In genomic region chr19:1847684-1848398, GRCh38 we compare ENCODE assay signal across 8 cellular contexts. TPM values are rescaled to one million over a fixed set of nuclear protein-coding genes. Genes with fewer than 3 reads are reported as not detected.
DNase-seq lines count a peak whose midpoint lies in the region; ATAC-seq and TF ChIP-seq lines count a peak whose summit lies in the region.

No MANE protein-coding gene starts in this region.

- peak overlapping the region; percentile 91 for H3K4ac ChIP-seq in mesendoderm (ENCODE audit: low read depth, low read length)

- peaks cover 4% of the 10 kb centered on the region for H3K4me1 ChIP-seq in mesendoderm (ENCODE audit: control insufficient read depth, low read depth, low read length)
- H3K4me1 ChIP-seq in uterus: peaks cover 0 to 31% of the 10 kb centered on the region in 2 donors

- H2BK5ac ChIP-seq in mesendoderm (ENCODE audit: low read length): no peak overlapping the region

- TF ChIP-seq POLR2A in uterus (IDR thresholded peaks at IDR 0.05): no peak

- peaks cover 60% of the 10 kb centered on the region for H3K4me1 Mint-ChIP-seq in activated CD4-positive, alpha-beta T cell treated with anti-CD3 and anti-CD28 coated beads for 36 hours

- peak overlapping the region; percentile 53 for H3K4me2 ChIP-seq in mesendoderm (ENCODE audit: low read length)

- H4K5ac ChIP-seq in mesendoderm (ENCODE audit: low read length): no peak overlapping the region

- H3K56ac ChIP-seq in mesendoderm (ENCODE audit: low read length): peak overlapping the region; percentile 96

- no CpG with 5 or more reads among the region's 72 CpGs for WGBS in mesendoderm (ENCODE audit: extremely low coverage, insufficient coverage, low lambda C conversion rate)

- CTCF ChIA-PET in activated CD4-positive, alpha-beta T cell treated with anti-CD3 and anti-CD28 coated beads for 36 hours (lab: Charles Lee): interaction anchor here (2.2 kb wide), 1 partner anchor 22 kb away, joined by 13 read pairs; no protein-coding TSS in a partner anchor

- H3K27me3 Mint-ChIP-seq in activated CD4-positive, alpha-beta T cell treated with anti-CD3 and anti-CD28 coated beads for 36 hours: no peaks in the 10 kb centered on the region

- peak; percentile 24 for ATAC-seq in activated CD4-positive, alpha-beta T cell treated with anti-CD3 and anti-CD28 coated beads for 36 hours
- peak; percentile 21 for ATAC-seq in HG02981 (IDR thresholded peaks at IDR 0.05; ENCODE audit: unreplicated experiment)

- H3K9me3 ChIP-seq in uterus: no peaks in the 10 kb centered on the region

- intact Hi-C loops in activated CD4-positive, alpha-beta T cell treated with anti-CD3 and anti-CD28 coated beads for 36 hours (cut with DNase I, micrococcal nuclease): loop anchor here (1.0 to 2.0 kb wide), 9 partner anchors 15 to 465 kb away; partner anchors contain the start of genes ADAT3 (in 1 of the 2), ATP8B3 (in 1 of the 2), CSNK1G2 (in 1 of the 2) and KLF16 (in 1 of the 2)
- intact Hi-C loops in uterus (cut with DNase I; ENCODE audit: low total_unique reads): no loop called here

- peak overlapping the region; percentile 88 for H3K18ac ChIP-seq in mesendoderm (ENCODE audit: low read length)

- peak overlapping the region; percentile 92 for H3K4me3 Mint-ChIP-seq in activated CD4-positive, alpha-beta T cell treated with anti-CD3 and anti-CD28 coated beads for 36 hours

- H3K27ac Mint-ChIP-seq in activated CD4-positive, alpha-beta T cell treated with anti-CD3 and anti-CD28 coated beads for 36 hours: peak overlapping the region; percentile 88

- H3K23ac ChIP-seq in mesendoderm (ENCODE audit: low read length): no peak overlapping the region

- H3K9me3 Mint-ChIP-seq in activated CD4-positive, alpha-beta T cell treated with anti-CD3 and anti-CD28 coated beads for 36 hours (ENCODE audit: low read depth): no peaks in the 10 kb centered on the region

- no peak overlapping the region for H4K8ac ChIP-seq in mesendoderm (ENCODE audit: low read depth, low read length)

- H3K36me3 ChIP-seq in mesendoderm (ENCODE audit: control insufficient read depth, insufficient read depth, low read length) (no peaks in the 10 kb centered on the region), uterus (no peaks in the 10 kb centered on the region)

- POLR2A ChIA-PET in activated CD4-positive, alpha-beta T cell treated with anti-CD3 and anti-CD28 coated beads for 36 hours (lab: Charles Lee): no interaction called here

- peak overlapping the region; percentile 93 for H3K9ac ChIP-seq in mesendoderm (ENCODE audit: low read length)

- peak overlapping the region; percentile 97 for H3K4me3 ChIP-seq in mesendoderm (ENCODE audit: low read length)
- peak overlapping the region; percentile 66 to 88 for H3K4me3 ChIP-seq in uterus

- TF ChIP-seq CTCF in uterus (IDR thresholded peaks at IDR 0.05): no peak

- peaks cover 25% of the 10 kb centered on the region for H3K79me1 ChIP-seq in mesendoderm (ENCODE audit: low read length)

- peaks cover 11% of the 10 kb centered on the region for H3K36me3 Mint-ChIP-seq in activated CD4-positive, alpha-beta T cell treated with anti-CD3 and anti-CD28 coated beads for 36 hours (ENCODE audit: low read depth)

- H3K27ac ChIP-seq in mesendoderm (ENCODE audit: low read depth, low read length) (peak overlapping the region; percentile 98), uterus (peak overlapping the region; percentile 99)

- H3K79me2 ChIP-seq in mesendoderm (ENCODE audit: control insufficient read depth, insufficient read depth, low read length): peaks cover 51% of the 10 kb centered on the region

- peak; percentile 57 for DNase-seq in activated CD4-positive, alpha-beta T cell treated with anti-CD3 and anti-CD28 coated beads for 36 hours
- DNase-seq in activated CD4-positive, alpha-beta T cell treated with anti-CD3 and anti-CD28 coated beads for 4 hours: no peak
- DNase-seq in RPMI8226: peak; percentile 49
- peak; percentile 70 to 88 for DNase-seq in dermis microvascular lymphatic vessel endothelial cell (ENCODE audit: low read depth in 2 of 2)
- peak; percentile 74 for DNase-seq in mesendoderm
- DNase-seq in uterus: peak in 1 of 2 donors; percentile 18
- no peak for DNase-seq in SW480 (ENCODE audit: low spot score)

- H2BK120ac ChIP-seq in mesendoderm (ENCODE audit: low read depth, low read length): no peak overlapping the region

- no peak overlapping the region for H2AK5ac ChIP-seq in mesendoderm (ENCODE audit: low read length)

- H3K27me3 ChIP-seq in mesendoderm (ENCODE audit: insufficient read depth, low read length, poor library complexity) (no peaks in the 10 kb centered on the region), uterus (no peaks in the 10 kb centered on the region)

- no peak overlapping the region for H2BK15ac ChIP-seq in mesendoderm (replicated peaks; ENCODE audit: low read depth)

RNA-seq across cellular contexts. Expression of gene REXO1, which starts 0.4 kb away (rescaled TPM):
- 10 to 100 TPM; 39.3 to 49.8 TPM for total RNA-seq in activated CD4-positive, alpha-beta T cell treated with anti-CD3 and anti-CD28 coated beads for 36 hours
- total RNA-seq in dermis microvascular lymphatic vessel endothelial cell: 3.7 and 8.0 TPM in 2 replicates
- polyA plus RNA-seq in mesendoderm (2013, experiment 1 of 2): 28.3 TPM
- 27.2 TPM for polyA plus RNA-seq in mesendoderm (2013, experiment 2 of 2)
- total RNA-seq in uterus: 10 to 100 TPM in 2 of 4 donors, 1 to 10 TPM in 2; 1.5 to 67.4 (median 25.1) TPM

RNA-seq across cellular contexts. Expression of gene KLF16, which starts 15.5 kb away (rescaled TPM):
- total RNA-seq in activated CD4-positive, alpha-beta T cell treated with anti-CD3 and anti-CD28 coated beads for 36 hours: 10 to 100 TPM; 22.5 to 28.8 TPM
- total RNA-seq in dermis microvascular lymphatic vessel endothelial cell: 3.7 and 6.7 TPM in 2 replicates
- polyA plus RNA-seq in mesendoderm (2013, experiment 1 of 2): 32.7 TPM
- polyA plus RNA-seq in mesendoderm (2013, experiment 2 of 2): 33.5 TPM
- total RNA-seq in uterus: 10 to 100 TPM in 1 of 4 donors, 1 to 10 TPM in 1, under 1 TPM in 1, not detected in 1; 0.26 to 17.7 (median 3.9) TPM

RNA-seq across cellular contexts. Expression of gene ATP8B3, which starts 35.8 kb away (rescaled TPM):
- 1 to 10 TPM; 7.9 to 8.4 TPM for total RNA-seq in activated CD4-positive, alpha-beta T cell treated with anti-CD3 and anti-CD28 coated beads for 36 hours
- total RNA-seq in dermis microvascular lymphatic vessel endothelial cell (0.76 and 0.90 TPM in 2 replicates), uterus (1 to 10 TPM in 3 of 4 donors, not detected in 1; 1.0 to 3.3 (median 1.7) TPM)
- 0.20 TPM for polyA plus RNA-seq in mesendoderm (2013, experiment 1 of 2)
- 0.20 TPM for polyA plus RNA-seq in mesendoderm (2013, experiment 2 of 2)

RNA-seq across cellular contexts. Expression of gene ABHD17A, which starts 37.5 kb away (rescaled TPM):
- total RNA-seq in activated CD4-positive, alpha-beta T cell treated with anti-CD3 and anti-CD28 coated beads for 36 hours: 10 to 100 TPM; 84.5 to 88.5 TPM
- 70.1 and 93.4 TPM in 2 replicates for total RNA-seq in dermis microvascular lymphatic vessel endothelial cell
- 33.9 TPM for polyA plus RNA-seq in mesendoderm (2013, experiment 1 of 2)
- polyA plus RNA-seq in mesendoderm (2013, experiment 2 of 2): 34.1 TPM
- total RNA-seq in uterus: 100 to 1,000 TPM in 1 of 4 donors, 10 to 100 TPM in 3; 33.8 to 142 (median 63.7) TPM

RNA-seq across cellular contexts. Expression of gene ADAT3, which starts 57.4 kb away (rescaled TPM):
- 1 to 10 TPM; 5.6 to 6.1 TPM for total RNA-seq in activated CD4-positive, alpha-beta T cell treated with anti-CD3 and anti-CD28 coated beads for 36 hours
- total RNA-seq in dermis microvascular lymphatic vessel endothelial cell (1.7 and 3.8 TPM in 2 replicates), uterus (1 to 10 TPM; 1.0 to 5.5 (median 2.8) TPM)
- polyA plus RNA-seq in mesendoderm (2013, experiment 1 of 2): 6.6 TPM
- 6.4 TPM for polyA plus RNA-seq in mesendoderm (2013, experiment 2 of 2)

Comparison
In these comparisons a context has a peak if more than half of its experiments do, and no peak if none do; other contexts are left out.
1. DNase-seq: peak in activated CD4-positive, alpha-beta T cell treated with anti-CD3 and anti-CD28 coated beads for 36 hours (single experiment), RPMI8226 (single experiment), dermis microvascular lymphatic vessel endothelial cell (2 of 2) and mesendoderm (single experiment); none in activated CD4-positive, alpha-beta T cell treated with anti-CD3 and anti-CD28 coated beads for 4 hours (0 of 2) and SW480 (single experiment).